1 cellular context compared by ENCODE assay signal in genomic region chr9:33260372-33260771, GRCh38.
TF ChIP-seq lines count a peak whose summit lies in the region.

No MANE protein-coding gene starts in this region.

TF ChIP-seq in IMR-90, 13 proteins besides CTCF, POLR2A, EP300 and RAD21:
- TF ChIP-seq FOS (IDR thresholded peaks at IDR 0.05; ENCODE audit: low read depth, low read length) (no peak), NFE2L2 (IDR thresholded peaks at IDR 0.05; ENCODE audit: low read depth, low read length) (no peak), MAFK (IDR thresholded peaks at IDR 0.05; ENCODE audit: low read depth, low read length) (no peak), MAZ (IDR thresholded peaks at IDR 0.05; ENCODE audit: borderline replicate concordance, low read depth, low read length) (no peak), BHLHE40 (IDR thresholded peaks at IDR 0.05; ENCODE audit: low read depth, low read length) (no peak), MXI1 (IDR thresholded peaks at IDR 0.05; ENCODE audit: borderline replicate concordance, low read depth, low read length) (no peak), CHD1 (IDR thresholded peaks at IDR 0.05; ENCODE audit: low read depth, low read length) (no peak), RCOR1 (IDR thresholded peaks at IDR 0.05; ENCODE audit: insufficient replicate concordance, low read length) (no peak), SMC3 (IDR thresholded peaks at IDR 0.05; ENCODE audit: low read depth, low read length) (no peak)
